31 cellular contexts compared by ENCODE assay signal in genomic region chr15:99558571-99558970, GRCh38.
"Had no signal": no experiment of that assay in that cellular context is flagged by ENCODE, and none has a peak within 500 bp of the region (broad histone marks: within the 10 kb centered on the region; RNA-seq: fewer than 3 reads in every experiment).

No MANE protein-coding gene starts in this region.

- ATAC-seq: activated CD4-positive, alpha-beta T cell treated with anti-CD3 and anti-CD28 coated beads for 36 hours; activated CD8-positive, alpha-beta memory T cell treated with anti-CD3 and anti-CD28 coated beads, Interleukin-2, amount 10 ng/mL, durations not matched to agents 7 days and 5 days; activated CD8-positive, alpha-beta T cell treated with anti-CD3 and anti-CD28 coated beads, Interleukin-2, amount 10 ng/mL, durations not matched to agents 7 days and 5 days; activated T-helper 17 cell treated with anti-CD3 and anti-CD28 coated beads, Interleukin-2, amount 50 U/mL, for 72 hours; body of pancreas; effector memory CD8-positive, alpha-beta T cell; gastroesophageal sphincter had no signal

- H3K9me3 ChIP-seq: adrenal gland, body of pancreas, esophagus muscularis mucosa, gastroesophageal sphincter had no signal

- H3K36me3 ChIP-seq: adrenal gland, esophagus muscularis mucosa, gastroesophageal sphincter had no signal

- H3K4me3 ChIP-seq: adrenal gland, body of pancreas, esophagus muscularis mucosa, gastroesophageal sphincter had no signal

- H3K27ac ChIP-seq: adrenal gland, body of pancreas, esophagus muscularis mucosa, gastroesophageal sphincter had no signal

- FAIRE-seq: colon had no signal

- DNase-seq: activated CD4-positive, alpha-beta memory T cell treated with anti-CD3 and anti-CD28 coated beads for 36 hours; activated CD4-positive, alpha-beta T cell treated with anti-CD3 and anti-CD28 coated beads for 36 hours; activated CD4-positive, alpha-beta T cell treated with anti-CD3 and anti-CD28 coated beads, Interleukin-2, amount 10 ng/mL, durations not matched to agents 24 days and 14 days; activated CD4-positive, CD25-positive, alpha-beta regulatory T cell; activated CD4-positive, CD25-positive, alpha-beta regulatory T cell treated with anti-CD3 and anti-CD28 coated beads, Interleukin-2, amount 50 U/mL, for 72 hours; activated CD8-positive, alpha-beta memory T cell treated with anti-CD3 and anti-CD28 coated beads, Interleukin-2, amount 10 ng/mL, durations not matched to agents 7 days and 5 days; activated CD8-positive, alpha-beta memory T cell treated with anti-CD3 and anti-CD28 coated beads, Interleukin-2, amount 50 U/mL, for 4 hours; activated CD8-positive, alpha-beta T cell treated with anti-CD3 and anti-CD28 coated beads, Interleukin-2, amount 10 ng/mL, durations not matched to agents 7 days and 5 days; activated effector memory CD4-positive, alpha-beta T cell treated with Interleukin-2 at 50 U/mL for 16 hours; activated gamma-delta T cell treated with Interleukin-2 at 50 U/mL for 16 hours; activated naive CD4-positive, alpha-beta T cell treated with anti-CD3 and anti-CD28 coated beads, Interleukin-2, amount 50 U/mL, for 16 hours; activated naive CD4-positive, alpha-beta T cell treated with Interleukin-2 at 50 U/mL for 16 hours; activated T-cell treated with anti-CD3 and anti-CD28 coated beads for 4 hours; activated T-cell treated with anti-CD3 and anti-CD28 coated beads, Interleukin-2, amount 50 U/mL, for 24 hours; adrenal gland; amygdala; aorta; body of pancreas; caudate nucleus; cortex of kidney; dermis blood vessel endothelial cell; effector CD4-positive, alpha-beta T cell; effector memory CD8-positive, alpha-beta T cell; erythroblast; foreskin melanocyte; T-helper 1 cell; T-helper 2 cell had no signal

- H3K27me3 ChIP-seq: adrenal gland, body of pancreas, esophagus muscularis mucosa, gastroesophageal sphincter had no signal

- H3K4me1 ChIP-seq: body of pancreas had no signal
